ENCODE assay signal across 25 cellular contexts in the genomic region with DNA sequence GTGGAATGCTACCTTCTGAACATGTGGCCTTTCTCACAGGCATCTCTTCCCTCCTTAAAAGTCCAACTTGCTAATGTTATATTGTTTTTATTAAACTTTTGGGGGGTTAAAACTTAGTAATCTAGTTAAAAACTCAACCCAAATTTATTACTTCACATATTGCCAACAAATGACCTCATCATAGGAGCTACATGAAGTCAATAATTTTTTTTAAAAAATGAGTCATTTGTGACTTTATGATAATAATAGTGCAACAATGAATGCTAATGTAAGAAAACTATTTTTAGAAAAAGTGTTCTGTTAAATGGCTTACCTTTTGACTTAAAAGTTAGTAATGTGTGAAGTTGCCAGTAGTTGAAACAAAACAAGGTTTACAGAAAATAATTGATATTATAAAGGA.
"Had no signal": no experiment of that assay in that cellular context is flagged by ENCODE, and none has a peak within 500 bp of the region (broad histone marks: within the 10 kb centered on the region; RNA-seq: fewer than 3 reads in every experiment).

No MANE protein-coding gene starts in this region.

- H2AFZ ChIP-seq: neural progenitor cell, parathyroid adenoma had no signal

- H3K4me1 ChIP-seq: left lung, parathyroid adenoma, spleen, testis, transverse colon had no signal

- H3K36me3 Mint-ChIP-seq: activated naive CD4-positive, alpha-beta T cell treated with anti-CD3 and anti-CD28 coated beads, Interleukin-2, amount 50 U/mL, for 24 hours; natural killer cell; neural progenitor cell had no signal

- H3K27ac ChIP-seq: heart right ventricle, left lung, neural progenitor cell, parathyroid adenoma, psoas muscle, spleen, testis, transverse colon had no signal

- H3K4me1 Mint-ChIP-seq: activated CD4-positive, alpha-beta memory T cell treated with anti-CD3 and anti-CD28 coated beads, Interleukin-2, amount 10 ng/mL, durations not matched to agents 7 days and 5 days; activated CD4-positive, alpha-beta T cell treated with anti-CD3 and anti-CD28 coated beads, Interleukin-2, amount 10 ng/mL, durations not matched to agents 24 days and 14 days; activated naive CD4-positive, alpha-beta T cell treated with anti-CD3 and anti-CD28 coated beads, Interleukin-2, amount 50 U/mL, for 24 hours; activated naive CD8-positive, alpha-beta T cell treated with anti-CD3 and anti-CD28 coated beads, Interleukin-2, amount 50 U/mL, for 24 hours; activated T-helper 17 cell treated with anti-CD3 and anti-CD28 coated beads, Interleukin-2, amount 50 U/mL, for 72 hours; natural killer cell; neural progenitor cell had no signal

- H3K27me3 Mint-ChIP-seq: activated CD4-positive, alpha-beta memory T cell treated with anti-CD3 and anti-CD28 coated beads, Interleukin-2, amount 10 ng/mL, durations not matched to agents 7 days and 5 days; activated CD4-positive, alpha-beta T cell treated with anti-CD3 and anti-CD28 coated beads, Interleukin-2, amount 10 ng/mL, durations not matched to agents 24 days and 14 days; activated naive CD4-positive, alpha-beta T cell treated with anti-CD3 and anti-CD28 coated beads, Interleukin-2, amount 50 U/mL, for 24 hours; activated naive CD8-positive, alpha-beta T cell treated with anti-CD3 and anti-CD28 coated beads, Interleukin-2, amount 50 U/mL, for 24 hours; activated T-helper 17 cell treated with anti-CD3 and anti-CD28 coated beads, Interleukin-2, amount 50 U/mL, for 72 hours had no signal

- H3K27me3 ChIP-seq: heart right ventricle, left lung, neural progenitor cell, spleen, testis, transverse colon had no signal

- H3K9ac ChIP-seq: neural progenitor cell, parathyroid adenoma had no signal

- H3K4me3 Mint-ChIP-seq: activated CD4-positive, alpha-beta memory T cell treated with anti-CD3 and anti-CD28 coated beads, Interleukin-2, amount 10 ng/mL, durations not matched to agents 7 days and 5 days; activated CD4-positive, alpha-beta T cell treated with anti-CD3 and anti-CD28 coated beads, Interleukin-2, amount 10 ng/mL, durations not matched to agents 24 days and 14 days; activated naive CD4-positive, alpha-beta T cell treated with anti-CD3 and anti-CD28 coated beads, Interleukin-2, amount 50 U/mL, for 24 hours; activated naive CD8-positive, alpha-beta T cell treated with anti-CD3 and anti-CD28 coated beads, Interleukin-2, amount 50 U/mL, for 24 hours; activated T-cell treated with anti-CD3 and anti-CD28 coated beads, Interleukin-2, amount 50 U/mL, for 4 hours; activated T-helper 17 cell treated with anti-CD3 and anti-CD28 coated beads, Interleukin-2, amount 50 U/mL, for 72 hours; natural killer cell; neural progenitor cell had no signal

- H3K9me3 ChIP-seq: left lung, psoas muscle, spleen, testis, transverse colon had no signal

- ATAC-seq: activated naive CD8-positive, alpha-beta T cell treated with anti-CD3 and anti-CD28 coated beads, Interleukin-2, amount 50 U/mL, for 24 hours; activated T-cell treated with anti-CD3 and anti-CD28 coated beads, Interleukin-2, amount 50 U/mL, for 4 hours; activated T-helper 17 cell treated with anti-CD3 and anti-CD28 coated beads, Interleukin-2, amount 50 U/mL, for 72 hours; heart right ventricle; left lung; natural killer cell; psoas muscle; stimulated activated naive CD8-positive, alpha-beta T cell treated with anti-CD3 and anti-CD28 coated beads, Interleukin-15, Interleukin-2, amounts not matched to agents 100 U/mL and 50 U/mL, for 24 hours had no signal

- H3K9me3 Mint-ChIP-seq: activated CD4-positive, alpha-beta memory T cell treated with anti-CD3 and anti-CD28 coated beads, Interleukin-2, amount 10 ng/mL, durations not matched to agents 7 days and 5 days; activated CD4-positive, alpha-beta T cell treated with anti-CD3 and anti-CD28 coated beads, Interleukin-2, amount 10 ng/mL, durations not matched to agents 24 days and 14 days; activated naive CD4-positive, alpha-beta T cell treated with anti-CD3 and anti-CD28 coated beads, Interleukin-2, amount 50 U/mL, for 24 hours; activated T-cell treated with anti-CD3 and anti-CD28 coated beads, Interleukin-2, amount 50 U/mL, for 4 hours; activated T-helper 17 cell treated with anti-CD3 and anti-CD28 coated beads, Interleukin-2, amount 50 U/mL, for 72 hours; neural progenitor cell had no signal

- H3K27ac Mint-ChIP-seq: activated CD4-positive, alpha-beta memory T cell treated with anti-CD3 and anti-CD28 coated beads, Interleukin-2, amount 10 ng/mL, durations not matched to agents 7 days and 5 days; activated CD4-positive, alpha-beta T cell treated with anti-CD3 and anti-CD28 coated beads, Interleukin-2, amount 10 ng/mL, durations not matched to agents 24 days and 14 days; activated naive CD4-positive, alpha-beta T cell treated with anti-CD3 and anti-CD28 coated beads, Interleukin-2, amount 50 U/mL, for 24 hours; activated naive CD8-positive, alpha-beta T cell treated with anti-CD3 and anti-CD28 coated beads, Interleukin-2, amount 50 U/mL, for 24 hours; activated T-helper 17 cell treated with anti-CD3 and anti-CD28 coated beads, Interleukin-2, amount 50 U/mL, for 72 hours; natural killer cell; neural progenitor cell had no signal

- DNase-seq: activated CD4-positive, alpha-beta memory T cell treated with anti-CD3 and anti-CD28 coated beads, Interleukin-2, amount 10 ng/mL, durations not matched to agents 7 days and 5 days; activated CD4-positive, alpha-beta T cell treated with anti-CD3 and anti-CD28 coated beads, Interleukin-2, amount 10 ng/mL, durations not matched to agents 24 days and 14 days; activated CD4-positive, CD25-positive, alpha-beta regulatory T cell treated with anti-CD3 and anti-CD28 coated beads, Interleukin-2, amount 50 U/mL, for 72 hours; activated gamma-delta T cell treated with Interleukin-2 at 50 U/mL for 16 hours; activated naive CD8-positive, alpha-beta T cell treated with anti-CD3 and anti-CD28 coated beads, Interleukin-2, amount 50 U/mL, for 24 hours; activated T-cell treated with anti-CD3 and anti-CD28 coated beads, Interleukin-2, amount 50 U/mL, for 4 hours; dermis blood vessel endothelial cell; effector CD8-positive, alpha-beta T cell; foreskin melanocyte; heart right ventricle; left lung; mesendoderm; natural killer cell; occipital lobe; psoas muscle; spleen; stimulated activated naive CD8-positive, alpha-beta T cell treated with anti-CD3 and anti-CD28 coated beads, Interleukin-15, Interleukin-2, amounts not matched to agents 100 U/mL and 50 U/mL, for 24 hours; T-helper 2 cell; testis; transverse colon had no signal

- H3K4me3 ChIP-seq: heart right ventricle, left lung, lung, neural progenitor cell, psoas muscle, spleen, testis, transverse colon had no signal

- H3K36me3 ChIP-seq: heart right ventricle, left lung, spleen, transverse colon had no signal

- H3K79me2 ChIP-seq: parathyroid adenoma had no signal

- H3K4me2 ChIP-seq: neural progenitor cell had no signal
